8 cellular contexts compared by ENCODE assay signal in the genomic region with DNA sequence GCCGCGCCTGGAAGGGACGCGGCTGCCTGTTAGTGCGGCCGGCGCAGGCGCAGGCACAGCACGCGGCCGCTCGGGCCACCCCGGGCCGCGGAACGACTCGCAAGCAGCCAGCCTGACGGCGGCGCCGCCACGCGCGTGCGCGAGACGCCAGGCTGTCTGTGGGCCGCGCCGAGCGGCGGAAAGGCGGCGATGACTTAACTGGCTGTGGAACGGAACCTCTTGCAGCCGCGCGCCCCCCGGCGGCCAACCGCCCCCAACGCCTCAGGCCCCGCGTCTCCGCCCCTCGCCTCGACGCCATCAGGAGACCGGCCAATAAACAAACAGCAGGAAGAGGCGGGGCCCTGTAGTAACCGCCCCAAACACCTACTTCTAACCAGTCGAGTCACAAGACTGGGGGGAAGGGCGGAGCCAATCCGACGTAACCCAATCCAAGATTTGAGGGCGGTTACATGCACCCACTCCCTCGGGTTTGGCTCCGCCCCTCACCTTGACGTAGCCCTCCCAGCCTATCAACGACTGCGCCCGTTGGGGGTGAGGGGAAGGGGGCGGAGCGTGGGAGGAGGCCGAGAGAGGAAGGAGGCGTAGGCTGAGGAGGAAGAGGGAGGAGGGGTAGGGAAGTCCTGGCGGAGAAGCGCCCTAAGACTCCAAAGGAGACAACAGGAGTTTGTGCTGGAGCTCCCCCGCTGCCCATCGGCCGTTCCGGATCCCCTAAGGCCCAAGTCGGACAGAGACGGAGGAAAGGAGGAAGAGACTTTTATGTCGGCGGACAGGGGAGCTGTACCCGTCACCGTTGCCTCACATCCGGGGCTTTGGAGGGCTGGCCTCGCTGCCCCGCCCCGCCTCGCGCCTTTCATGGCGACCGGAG. TPM values are rescaled to one million over a fixed set of nuclear protein-coding genes. Genes with fewer than 3 reads are reported as not detected.
DNase-seq lines count a peak whose midpoint lies in the region; ATAC-seq and TF ChIP-seq lines count a peak whose summit lies in the region.

A gene (plus strand): TSS at position 566 of the 865 bp plus-strand sequence. CDS start 1,088 bp downstream, outside the sequence.

- H3K4me3 ChIP-seq in GM12865 (ENCODE audit: low read depth, low read length) (peak within 1 kb of the TSS; percentile 60), parathyroid adenoma (ENCODE audit: low read depth, low read length) (peak within 1 kb of the TSS; percentile 98), transverse colon (peak within 1 kb of the TSS; percentile 73 to 99 (median 95))

- no peaks in the 10 kb centered on the region for H3K27me3 Mint-ChIP-seq in activated naive CD8-positive, alpha-beta T cell treated with anti-CD3 and anti-CD28 coated beads, Interleukin-2, amount 50 U/mL, for 24 hours

- TF ChIP-seq CTCF in GM12865 (IDR thresholded peaks at IDR 0.05; ENCODE audit: insufficient read depth, low read depth, low read length, missing control alignments) (peak; percentile 78), parathyroid adenoma (IDR thresholded peaks at IDR 0.05) (peak; percentile 92), transverse colon (IDR thresholded peaks at IDR 0.05) (peak; percentile 61 to 85 (median 66))

- peak; percentile 91 for TF ChIP-seq POLR2A in transverse colon (IDR thresholded peaks at IDR 0.05)

- H2AFZ ChIP-seq in parathyroid adenoma = peak within 1 kb of the TSS; percentile 89

- H3K4me2 ChIP-seq in parathyroid adenoma (ENCODE audit: low read length) = peak within 1 kb of the TSS; percentile 94

- H3K79me2 ChIP-seq in parathyroid adenoma = peaks cover 30% of the 10 kb centered on the region

- WGBS in transverse colon (ENCODE audit: low coverage in 1 of 2), 2 donors = 0% methylated on average over 2 to 75 of the region's 86 CpGs

- H3K36me3 ChIP-seq in parathyroid adenoma (ENCODE audit: control insufficient read depth, insufficient read depth, low read length) (no peaks in the 10 kb centered on the region), transverse colon (peaks cover 0 to 42% (median 14%) of the 10 kb centered on the region in 4 donors)

- H3K36me3 Mint-ChIP-seq in activated naive CD8-positive, alpha-beta T cell treated with anti-CD3 and anti-CD28 coated beads, Interleukin-2, amount 50 U/mL, for 24 hours (ENCODE audit: low read depth) = peaks cover 59% of the 10 kb centered on the region

- H3K9ac ChIP-seq in parathyroid adenoma = peak within 1 kb of the TSS; percentile 72

- peaks cover 49% of the 10 kb centered on the region for H3K4me1 Mint-ChIP-seq in activated naive CD8-positive, alpha-beta T cell treated with anti-CD3 and anti-CD28 coated beads, Interleukin-2, amount 50 U/mL, for 24 hours

- H3K9me3 ChIP-seq in parathyroid adenoma (ENCODE audit: control insufficient read depth, low read length) (no peaks in the 10 kb centered on the region), transverse colon (no peaks in the 10 kb centered on the region)

- peaks cover 19% of the 10 kb centered on the region for H3K4me1 ChIP-seq in parathyroid adenoma
- peaks cover 29 to 52% (median 47%) of the 10 kb centered on the region in 4 donors for H3K4me1 ChIP-seq in transverse colon

- no peaks in the 10 kb centered on the region for H3K27me3 ChIP-seq in parathyroid adenoma (ENCODE audit: control insufficient read depth, insufficient read depth, low read length)
- no peaks in the 10 kb centered on the region for H3K27me3 ChIP-seq in transverse colon

- peak; percentile 69 for ATAC-seq in HG02678 (IDR thresholded peaks at IDR 0.05; ENCODE audit: unreplicated experiment)
- peak; percentile 73 for ATAC-seq in activated naive CD8-positive, alpha-beta T cell treated with anti-CD3 and anti-CD28 coated beads, Interleukin-2, amount 50 U/mL, for 24 hours
- ATAC-seq in Right ventricle myocardium superior (ENCODE audit: poor library complexity) = peak; percentile 89

- peak within 1 kb of the TSS; percentile 96 for H3K4me3 Mint-ChIP-seq in activated naive CD8-positive, alpha-beta T cell treated with anti-CD3 and anti-CD28 coated beads, Interleukin-2, amount 50 U/mL, for 24 hours

- H3K9me3 Mint-ChIP-seq in activated naive CD8-positive, alpha-beta T cell treated with anti-CD3 and anti-CD28 coated beads, Interleukin-2, amount 50 U/mL, for 24 hours = no peaks in the 10 kb centered on the region

- in situ Hi-C loops in transverse colon (cut with MboI; ENCODE audit: low pct_ligation_motif_present in 1 of 4, low pct_unique_long_range_greater_than_20kb in 1 of 4, low sequenced_read_pairs in 3 of 4) = no loop called here

- intact Hi-C loops in Right ventricle myocardium superior (cut with DNase I) = no loop called here
- intact Hi-C loops in transverse colon (cut with DNase I; ENCODE audit: low total_unique reads) = no loop called here

- peak within 1 kb of the TSS; percentile 100 for H3K27ac Mint-ChIP-seq in activated naive CD8-positive, alpha-beta T cell treated with anti-CD3 and anti-CD28 coated beads, Interleukin-2, amount 50 U/mL, for 24 hours

- TF ChIP-seq EP300 in transverse colon (IDR thresholded peaks at IDR 0.05; ENCODE audit: low read depth) = peak; percentile 29

- DNase-seq in GM12865 (ENCODE audit: low read depth) (peak; percentile 100), NCI-H128 (lab: John Stamatoyannopoulos, UW; ENCODE audit: unreplicated experiment) (peak; percentile 98), SW 1271 (lab: John Stamatoyannopoulos, UW) (peak; percentile 99 to 100), Right ventricle myocardium superior (peak; percentile 100), transverse colon (peak; percentile 100)
- DNase-seq in activated naive CD8-positive, alpha-beta T cell treated with anti-CD3 and anti-CD28 coated beads, Interleukin-2, amount 50 U/mL, for 24 hours = peak; percentile 100

- H3K27ac ChIP-seq in parathyroid adenoma = peak within 1 kb of the TSS; percentile 98
- peak within 1 kb of the TSS; percentile 96 to 100 (median 99) for H3K27ac ChIP-seq in transverse colon

RNA-seq across cellular contexts. Expression of the gene that starts here (rescaled TPM):
- total RNA-seq in Right ventricle myocardium superior = 28.3 TPM
- total RNA-seq in transverse colon = 100 to 1,000 TPM in 1 of 4 donors, 10 to 100 TPM in 3; 54.6 to 114 (median 73.1) TPM

Comparison
In these comparisons a context has a peak if more than half of its experiments do, and no peak if none do; other contexts are left out.
1. Peak in every context shown above with its lines: DNase-seq, ATAC-seq, H3K4me3 ChIP-seq and H3K27ac ChIP-seq.